Comparison of ENCODE assay signal across 19 cellular contexts in genomic region chr5:82470185-82470584, GRCh38.
"Had no signal": no experiment of that assay in that cellular context is flagged by ENCODE, and none has a peak within 500 bp of the region (broad histone marks: within the 10 kb centered on the region; RNA-seq: fewer than 3 reads in every experiment).

No MANE protein-coding gene starts in this region.

- H2AFZ ChIP-seq: hepatocyte had no signal

- H3K4me3 Mint-ChIP-seq: central memory CD8-positive, alpha-beta T cell; natural killer cell had no signal

- H3K4me3 ChIP-seq: adrenal gland, coronary artery, hepatocyte, lower lobe of right lung, upper lobe of right lung had no signal

- H3K27me3 ChIP-seq: adrenal gland, hepatocyte, upper lobe of right lung had no signal

- H3K4me2 ChIP-seq: hepatocyte had no signal

- H3K36me3 ChIP-seq: adrenal gland, lower lobe of right lung, upper lobe of right lung, WERI-Rb-1 had no signal

- H3K27ac ChIP-seq: adrenal gland, coronary artery, hepatocyte, lower lobe of right lung, upper lobe of right lung, WERI-Rb-1 had no signal

- H3K4me1 Mint-ChIP-seq: central memory CD8-positive, alpha-beta T cell; natural killer cell had no signal

- H3K9me3 Mint-ChIP-seq: activated naive CD4-positive, alpha-beta T cell treated with anti-CD3 and anti-CD28 coated beads, Interleukin-2, amount 50 U/mL, for 72 hours; central memory CD8-positive, alpha-beta T cell; natural killer cell had no signal

- H3K27me3 Mint-ChIP-seq: central memory CD8-positive, alpha-beta T cell had no signal

- H3K27ac Mint-ChIP-seq: activated naive CD4-positive, alpha-beta T cell treated with anti-CD3 and anti-CD28 coated beads, Interleukin-2, amount 50 U/mL, for 72 hours; natural killer cell had no signal

- DNase-seq: activated CD4-positive, alpha-beta T cell treated with anti-CD3 and anti-CD28 coated beads for 1 hour; activated CD4-positive, alpha-beta T cell treated with anti-CD3 and anti-CD28 coated beads, Interleukin-2, amount 50 U/mL, for 4 hours; activated gamma-delta T cell; adrenal gland; islet precursor cell; left colon; lower lobe of right lung; natural killer cell; nucleus accumbens; retina; stimulated activated CD8-positive, alpha-beta memory T cell treated with anti-CD3 and anti-CD28 coated beads, Interleukin-4, amount 100 ng/mL, for 48 hours; stimulated activated naive CD4-positive, alpha-beta T cell; upper lobe of right lung; WERI-Rb-1 had no signal

- H3K4me1 ChIP-seq: lower lobe of right lung, upper lobe of right lung had no signal

- H3K9me3 ChIP-seq: adrenal gland, lower lobe of right lung, upper lobe of right lung had no signal

- ATAC-seq: activated naive CD4-positive, alpha-beta T cell treated with anti-CD3 and anti-CD28 coated beads, Interleukin-2, amount 50 U/mL, for 72 hours; esophagus mucosa; left colon; lower lobe of right lung; natural killer cell; upper lobe of right lung had no signal

- H3K79me2 ChIP-seq: hepatocyte had no signal

- H3K36me3 Mint-ChIP-seq: activated naive CD4-positive, alpha-beta T cell treated with anti-CD3 and anti-CD28 coated beads, Interleukin-2, amount 50 U/mL, for 72 hours; natural killer cell had no signal
